ENCODE assay signal across 17 cellular contexts in the genomic region with DNA sequence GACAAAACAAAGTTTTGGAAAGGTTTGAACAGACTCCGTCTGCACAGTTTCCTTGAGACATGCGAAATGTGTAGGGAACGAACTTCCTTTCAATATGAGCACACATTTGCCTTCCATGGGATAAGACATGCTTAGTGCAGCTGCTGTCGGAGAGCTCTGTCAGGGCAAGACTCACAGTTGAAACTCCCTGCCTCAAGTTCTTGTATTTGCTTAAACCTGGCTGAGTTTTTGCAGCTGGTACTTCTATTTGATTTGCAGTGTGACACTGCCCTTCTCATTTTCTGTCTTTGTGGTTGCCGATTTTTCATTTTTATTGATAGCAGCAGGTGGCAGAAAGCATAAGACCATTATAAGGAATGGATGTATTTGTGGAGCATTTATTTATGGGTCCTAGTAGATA. TPM values are rescaled to one million over a fixed set of nuclear protein-coding genes. Genes with fewer than 3 reads are reported as not detected.
DNase-seq lines count a peak whose midpoint lies in the region; TF ChIP-seq lines count a peak whose summit lies in the region.
"Had no signal": no experiment of that assay in that cellular context is flagged by ENCODE, and none has a peak within 500 bp of the region (broad histone marks: within the 10 kb centered on the region; RNA-seq: fewer than 3 reads in every experiment).

No MANE protein-coding gene starts in this region.

- H3K9me3 Mint-ChIP-seq in HFFc6, result no peaks in the 10 kb centered on the region
- H3K9me3 Mint-ChIP-seq: activated CD4-positive, alpha-beta T cell treated with anti-CD3 and anti-CD28 coated beads, Interleukin-2, amount 10 ng/mL, durations not matched to agents 7 days and 5 days; activated naive CD4-positive, alpha-beta T cell treated with anti-CD3 and anti-CD28 coated beads for 36 hours had no signal

- H3F3A ChIP-seq in MM.1S (ENCODE audit: insufficient read depth, low read length), result no peaks in the 10 kb centered on the region; the same call in 1 of the 2 replicates

- TF ChIP-seq CTCF in MM.1S (IDR thresholded peaks at IDR 0.05; ENCODE audit: low read length) (no peak), OCI-LY3 (IDR thresholded peaks at IDR 0.05; ENCODE audit: low read depth, low read length) (no peak), osteoblast (IDR thresholded peaks at IDR 0.05; ENCODE audit: extremely low read depth, low read depth, low read length) (no peak), HFFc6 (IDR thresholded peaks at IDR 0.05) (no peak)

- no peaks in the 10 kb centered on the region for H3K27me3 ChIP-seq in MM.1S (replicated peaks; ENCODE audit: insufficient read depth, low read length)
- H3K27me3 ChIP-seq in OCI-LY3 (ENCODE audit: low read depth, low read length), result no peaks in the 10 kb centered on the region
- H3K27me3 ChIP-seq in osteoblast (ENCODE audit: insufficient read depth, low read length), result no peaks in the 10 kb centered on the region
- H3K27me3 ChIP-seq: BLaER1 treated with 17β-estradiol and CSF1 and Interleukin-3, amounts not matched to agents 10 nM and 100 nM had no signal

- H3K4me3 Mint-ChIP-seq in HFFc6, result no peak overlapping the region
- H3K4me3 Mint-ChIP-seq: activated CD4-positive, alpha-beta T cell treated with anti-CD3 and anti-CD28 coated beads, Interleukin-2, amount 10 ng/mL, durations not matched to agents 7 days and 5 days; activated naive CD4-positive, alpha-beta T cell treated with anti-CD3 and anti-CD28 coated beads for 36 hours had no signal

- DNase-seq in MM.1S (peak; percentile 51), epithelial cell of prostate (ENCODE audit: low read depth, low spot score) (no peak), osteoblast (ENCODE audit: insufficient read length, low spot score, missing footprints) (no peak), HFFc6 (no peak), dermis blood vessel endothelial cell (no peak), HuH-7 (ENCODE audit: low spot score) (no peak)
- DNase-seq: activated CD4-positive, alpha-beta T cell treated with anti-CD3 and anti-CD28 coated beads, Interleukin-2, amount 10 ng/mL, durations not matched to agents 7 days and 5 days; activated naive CD4-positive, alpha-beta T cell treated with anti-CD3 and anti-CD28 coated beads for 36 hours; erythroblast; mesenchymal stem cell; NCI-H2171; OCI-M1 had no signal

- H3K4me1 Mint-ChIP-seq in HFFc6 (ENCODE audit: low read depth), result peaks cover 34% of the 10 kb centered on the region

- H3K4me2 ChIP-seq in MM.1S (ENCODE audit: low read depth, low read length) (peak overlapping the region; percentile 30; the same call in 1 of the 2 replicates), OCI-LY3 (ENCODE audit: low read length) (peak overlapping the region; percentile 78), osteoblast (ENCODE audit: insufficient read depth, low read length) (no peak overlapping the region)

- H3K9ac ChIP-seq in MM.1S (ENCODE audit: low read length) (no peak overlapping the region), OCI-LY3 (ENCODE audit: low read length) (peak overlapping the region; percentile 58)
- H3K9ac ChIP-seq: BLaER1 treated with 17β-estradiol and CSF1 and Interleukin-3, amounts not matched to agents 10 nM and 100 nM had no signal

- H3K4me3 ChIP-seq in MM.1S (ENCODE audit: low read length) (peak overlapping the region; percentile 18; the same call in 1 of the 2 replicates), OCI-LY3 (ENCODE audit: low read length) (peak overlapping the region; percentile 66), osteoblast (ENCODE audit: insufficient read depth, low read length) (no peak overlapping the region)
- H3K4me3 ChIP-seq: BLaER1 treated with 17β-estradiol and CSF1 and Interleukin-3, amounts not matched to agents 10 nM and 100 nM; HAP-1; skin epidermis; thoracic aorta had no signal

- H2AFZ ChIP-seq in MM.1S (ENCODE audit: low read length) (no peak overlapping the region), OCI-LY3 (ENCODE audit: low read depth, low read length) (peak overlapping the region; percentile 5; the same call in 1 of the 2 replicates), osteoblast (ENCODE audit: low read length) (peak overlapping the region; percentile 1)

- H3K9me2 ChIP-seq in MM.1S (replicated peaks; ENCODE audit: insufficient read depth, low read length), result no peaks in the 10 kb centered on the region

- no peaks in the 10 kb centered on the region for H3K36me3 Mint-ChIP-seq in HFFc6 (ENCODE audit: low read depth)

- H3K79me2 ChIP-seq in MM.1S (ENCODE audit: low read length) (no peaks in the 10 kb centered on the region), OCI-LY3 (ENCODE audit: low read length) (no peaks in the 10 kb centered on the region), osteoblast (ENCODE audit: insufficient read depth, low read length) (no peaks in the 10 kb centered on the region)

- no peaks in the 10 kb centered on the region for H3K9me3 ChIP-seq in MM.1S (replicated peaks; ENCODE audit: insufficient read depth, low read length)
- no peaks in the 10 kb centered on the region for H3K9me3 ChIP-seq in OCI-LY3 (ENCODE audit: insufficient read depth, low read length)
- H3K9me3 ChIP-seq in osteoblast (ENCODE audit: low read depth, low read length), result no peaks in the 10 kb centered on the region
- H3K9me3 ChIP-seq: BLaER1 treated with 17β-estradiol and CSF1 and Interleukin-3, amounts not matched to agents 10 nM and 100 nM; HAP-1; thoracic aorta had no signal

- peak overlapping the region; percentile 19; the same call in 1 of the 2 replicates for H3K27ac ChIP-seq in MM.1S (ENCODE audit: low read length)
- peak overlapping the region; percentile 79 for H3K27ac ChIP-seq in OCI-LY3 (ENCODE audit: low read length)
- peak overlapping the region; percentile 98 for H3K27ac ChIP-seq in epithelial cell of prostate
- no peak overlapping the region for H3K27ac ChIP-seq in osteoblast (ENCODE audit: low read depth, low read length)
- H3K27ac ChIP-seq: skin epidermis, thoracic aorta had no signal

- H4K20me1 ChIP-seq in MM.1S (ENCODE audit: insufficient read depth, low read length) (no peaks in the 10 kb centered on the region), OCI-LY3 (ENCODE audit: insufficient read depth, low read length) (no peaks in the 10 kb centered on the region), osteoblast (ENCODE audit: insufficient read depth, low read length) (no peaks in the 10 kb centered on the region)
- H4K20me1 ChIP-seq: BLaER1 treated with 17β-estradiol and CSF1 and Interleukin-3, amounts not matched to agents 10 nM and 100 nM had no signal

- peaks cover 6% of the 10 kb centered on the region; the same call in 1 of the 2 replicates for H3K27me3 Mint-ChIP-seq in HFFc6 (ENCODE audit: insufficient read depth)
- H3K27me3 Mint-ChIP-seq: activated CD4-positive, alpha-beta T cell treated with anti-CD3 and anti-CD28 coated beads, Interleukin-2, amount 10 ng/mL, durations not matched to agents 7 days and 5 days had no signal

- H3K27ac Mint-ChIP-seq in HFFc6, result no peak overlapping the region
- H3K27ac Mint-ChIP-seq: activated CD4-positive, alpha-beta T cell treated with anti-CD3 and anti-CD28 coated beads, Interleukin-2, amount 10 ng/mL, durations not matched to agents 7 days and 5 days; activated naive CD4-positive, alpha-beta T cell treated with anti-CD3 and anti-CD28 coated beads for 36 hours had no signal

- peaks cover 8% of the 10 kb centered on the region for H3K4me1 ChIP-seq in MM.1S (ENCODE audit: low read length)
- H3K4me1 ChIP-seq in OCI-LY3 (ENCODE audit: low read length), result peaks cover 76% of the 10 kb centered on the region
- H3K4me1 ChIP-seq in osteoblast (ENCODE audit: insufficient read depth, low read length), result peaks cover 10% of the 10 kb centered on the region
- H3K4me1 ChIP-seq: HAP-1 had no signal

- H3K36me3 ChIP-seq in MM.1S (replicated peaks; ENCODE audit: insufficient read depth, low read length) (no peaks in the 10 kb centered on the region), OCI-LY3 (replicated peaks; ENCODE audit: low read depth, low read length) (no peaks in the 10 kb centered on the region), osteoblast (ENCODE audit: insufficient read depth, low read length) (no peaks in the 10 kb centered on the region)
- H3K36me3 ChIP-seq: BLaER1 treated with 17β-estradiol and CSF1 and Interleukin-3, amounts not matched to agents 10 nM and 100 nM; HAP-1; thoracic aorta had no signal

RNA-seq across cellular contexts. Expression of a gene that starts 18.2 kb away (rescaled TPM):
- total RNA-seq in osteoblast, result under 0.01 TPM in 1 of 2 replicates, not detected in the other
- total RNA-seq in HFFc6 (2021; fragmentation: NEBNext Ultra II Directional; extraction: Animal tissue kit (Norgen Biotek cat#: 25700)), result not detected
- total RNA-seq in dermis blood vessel endothelial cell, result 0.17 and 0.65 TPM in 2 replicates
